In genomic region chr12:89327477-89328094, GRCh38 we compare ENCODE assay signal across 17 cellular contexts. TPM values are rescaled to one million over a fixed set of nuclear protein-coding genes. Genes with fewer than 3 reads are reported as not detected.
DNase-seq lines count a peak whose midpoint lies in the region; ATAC-seq and TF ChIP-seq lines count a peak whose summit lies in the region.
"Had no signal": no experiment of that assay in that cellular context is flagged by ENCODE, and none has a peak within 500 bp of the region (broad histone marks: within the 10 kb centered on the region; RNA-seq: fewer than 3 reads in every experiment).

No MANE protein-coding gene starts in this region.

- ATAC-seq in natural killer cell, result peak; percentile 58 to 74 (median 64)
- no peak for ATAC-seq in natural killer cell treated with Interleukin-12 subunit alpha and Interleukin-12 subunit beta and Interleukin-15 and Interleukin-18, amount 100 ng/mL, for 72 hours
- ATAC-seq: Panc1 had no signal

- intact Hi-C loops in natural killer cell (cut with micrococcal nuclease), result no loop called here

- H3K9me3 ChIP-seq in iPS-20b (ENCODE audit: insufficient read depth, low read depth, low read length), result no peaks in the 10 kb centered on the region
- no peaks in the 10 kb centered on the region for H3K9me3 ChIP-seq in parathyroid adenoma (ENCODE audit: control insufficient read depth, low read length)

- H3K79me2 ChIP-seq in parathyroid adenoma, result no peaks in the 10 kb centered on the region

- no peak overlapping the region for H3K4me3 ChIP-seq in iPS-20b (ENCODE audit: low read length)
- H3K4me3 ChIP-seq in parathyroid adenoma (ENCODE audit: low read depth, low read length), result no peak overlapping the region

- H3K27ac ChIP-seq in iPS-20b (ENCODE audit: low read length) (no peak overlapping the region), parathyroid adenoma (no peak overlapping the region)
- H3K27ac ChIP-seq: KMS-11 had no signal

- H3K4me1 ChIP-seq in iPS-20b (ENCODE audit: insufficient read depth, low read length) (peaks cover 10% of the 10 kb centered on the region; the same call in 1 of the 2 replicates), parathyroid adenoma (peaks cover 13% of the 10 kb centered on the region)

- H3K9me3 Mint-ChIP-seq in natural killer cell, result peaks cover 0 to 3% of the 10 kb centered on the region in 2 donors
- peaks cover 2% of the 10 kb centered on the region for H3K9me3 Mint-ChIP-seq in natural killer cell treated with Interleukin-12 subunit alpha and Interleukin-12 subunit beta and Interleukin-15 and Interleukin-18, amount 100 ng/mL, for 72 hours
- peaks cover 8% of the 10 kb centered on the region for H3K9me3 Mint-ChIP-seq in type B pancreatic cell

- H3K9ac ChIP-seq in iPS-20b (ENCODE audit: low read depth, low read length) (0 out of 2 replicates have a peak overlapping the region, but pooled peaks have one; percentile 18), parathyroid adenoma (no peak overlapping the region)
- H3K9ac ChIP-seq: KMS-11 had no signal

- H3K36me3 ChIP-seq in iPS-20b (ENCODE audit: insufficient read depth, low read depth, low read length), result no peaks in the 10 kb centered on the region
- H3K36me3 ChIP-seq in parathyroid adenoma (ENCODE audit: control insufficient read depth, insufficient read depth, low read length), result no peaks in the 10 kb centered on the region

- H3K36me3 Mint-ChIP-seq in natural killer cell (peaks cover 8% of the 10 kb centered on the region), type B pancreatic cell (no peaks in the 10 kb centered on the region)
- H3K36me3 Mint-ChIP-seq in natural killer cell treated with Interleukin-12 subunit alpha and Interleukin-12 subunit beta and Interleukin-15 and Interleukin-18, amount 100 ng/mL, for 72 hours, result peaks cover 10% of the 10 kb centered on the region

- H3K4me1 Mint-ChIP-seq in natural killer cell, result peaks cover 16 to 17% of the 10 kb centered on the region in 2 donors
- peaks cover 14 to 23% of the 10 kb centered on the region in 2 donors for H3K4me1 Mint-ChIP-seq in natural killer cell treated with Interleukin-12 subunit alpha and Interleukin-12 subunit beta and Interleukin-15 and Interleukin-18, amount 100 ng/mL, for 72 hours (ENCODE audit: low read depth in 2 of 2)
- H3K4me1 Mint-ChIP-seq in type B pancreatic cell (ENCODE audit: unreplicated experiment), result peaks cover 50% of the 10 kb centered on the region
- H3K4me1 Mint-ChIP-seq: CD4-positive, alpha-beta memory T cell had no signal

- H3K4me3 Mint-ChIP-seq in natural killer cell, result no peak overlapping the region
- no peak overlapping the region for H3K4me3 Mint-ChIP-seq in natural killer cell treated with Interleukin-12 subunit alpha and Interleukin-12 subunit beta and Interleukin-15 and Interleukin-18, amount 100 ng/mL, for 72 hours
- H3K4me3 Mint-ChIP-seq in type B pancreatic cell, result no peak overlapping the region
- H3K4me3 Mint-ChIP-seq: CD4-positive, alpha-beta memory T cell had no signal

- H3K4me2 ChIP-seq in parathyroid adenoma (ENCODE audit: low read length), result no peak overlapping the region
- H3K4me2 ChIP-seq: KMS-11 had no signal

- DNase-seq in natural killer cell, result no peak
- no peak for DNase-seq in natural killer cell treated with Interleukin-12 subunit alpha and Interleukin-12 subunit beta and Interleukin-15 and Interleukin-18, amount 100 ng/mL, for 72 hours (ENCODE audit: low spot score)
- no peak for DNase-seq in type B pancreatic cell (ENCODE audit: extremely low spot score, unreplicated experiment)
- DNase-seq in NCI-H82 treated with DMSO at 0.1 percent for 48 hours (lab: John Stamatoyannopoulos, UW; ENCODE audit: unreplicated experiment), result no peak
- DNase-seq in D341Med (ENCODE audit: low spot score), result no peak
- DNase-seq in inferior parietal cortex (ENCODE audit: extremely low spot score), result no peak
- DNase-seq: CD4-positive, alpha-beta memory T cell; MM.1S; NCI-H1105; NCI-H187 treated with DMSO at 0.1 percent for 48 hours; NCI-H446; NCI-H748 treated with DMSO at 0.1 percent for 48 hours; SHP77 had no signal

- TF ChIP-seq CTCF in natural killer cell (IDR thresholded peaks at IDR 0.05) (no peak), parathyroid adenoma (IDR thresholded peaks at IDR 0.05) (no peak), type B pancreatic cell (conservative IDR thresholded peaks at IDR 0.05) (no peak)

- H3K27ac Mint-ChIP-seq in natural killer cell (no peak overlapping the region), type B pancreatic cell (peak overlapping the region; percentile 50)
- no peak overlapping the region for H3K27ac Mint-ChIP-seq in natural killer cell treated with Interleukin-12 subunit alpha and Interleukin-12 subunit beta and Interleukin-15 and Interleukin-18, amount 100 ng/mL, for 72 hours
- H3K27ac Mint-ChIP-seq: CD4-positive, alpha-beta memory T cell had no signal

- peak overlapping the region; percentile 59 for H2AFZ ChIP-seq in parathyroid adenoma

- H3K27me3 ChIP-seq in iPS-20b (ENCODE audit: insufficient read depth, low read length) (no peaks in the 10 kb centered on the region; the same call in 1 of the 2 replicates), parathyroid adenoma (ENCODE audit: control insufficient read depth, insufficient read depth, low read length) (no peaks in the 10 kb centered on the region)

- H3K27me3 Mint-ChIP-seq in natural killer cell (ENCODE audit: low read depth in 2 of 2), result no peaks in the 10 kb centered on the region
- H3K27me3 Mint-ChIP-seq in natural killer cell treated with Interleukin-12 subunit alpha and Interleukin-12 subunit beta and Interleukin-15 and Interleukin-18, amount 100 ng/mL, for 72 hours, result no peaks in the 10 kb centered on the region
- H3K27me3 Mint-ChIP-seq in type B pancreatic cell, result no peaks in the 10 kb centered on the region
- H3K27me3 Mint-ChIP-seq: CD4-positive, alpha-beta memory T cell had no signal

RNA-seq across cellular contexts. Expression of gene DUSP6, which starts 24.7 kb away (rescaled TPM):
- total RNA-seq in natural killer cell (100 to 1,000 TPM in 2 of 3 donors, 10 to 100 TPM in 1; 52.2 to 222 (median 141) TPM), type B pancreatic cell (ENCODE audit: low replicate concordance) (43.0 TPM in 2 replicates)
- total RNA-seq in natural killer cell treated with Interleukin-12 subunit alpha and Interleukin-12 subunit beta and Interleukin-15 and Interleukin-18, amount 100 ng/mL, for 72 hours, result 10 to 100 TPM; 49.4 to 65.9 TPM

Comparison
In these comparisons a context has a peak if more than half of its experiments do, and no peak if none do; other contexts are left out.
1. ATAC-seq: peak in natural killer cell (3 of 3); none in natural killer cell treated with Interleukin-12 subunit alpha and Interleukin-12 subunit beta and Interleukin-15 and Interleukin-18, amount 100 ng/mL, for 72 hours (0 of 2).